In genomic region chr5:100505984-100506670, GRCh38 we compare ENCODE assay signal across 11 cellular contexts. TPM values are rescaled to one million over a fixed set of nuclear protein-coding genes. Genes with fewer than 3 reads are reported as not detected.
DNase-seq lines count a peak whose midpoint lies in the region; ATAC-seq, FAIRE-seq and TF ChIP-seq lines count a peak whose summit lies in the region.
"Had no signal": no experiment of that assay in that cellular context is flagged by ENCODE, and none has a peak within 500 bp of the region (broad histone marks: within the 10 kb centered on the region; RNA-seq: fewer than 3 reads in every experiment).

No MANE protein-coding gene starts in this region.

- no peak for FAIRE-seq in RCC 7860 (lab: Jason Lieb, UNC)

- H3K9me3 ChIP-seq in fibroblast of lung (ENCODE audit: control insufficient read depth, insufficient read depth, low read depth, low read length) (no peaks in the 10 kb centered on the region), skeletal muscle satellite cell (replicated peaks; ENCODE audit: low read length) (no peaks in the 10 kb centered on the region)

- no peaks in the 10 kb centered on the region for H4K20me1 ChIP-seq in fibroblast of lung (ENCODE audit: control insufficient read depth, extremely low read depth, insufficient read depth, low read length)

- H2AFZ ChIP-seq in fibroblast of lung (ENCODE audit: low read length) = no peak overlapping the region

- H3K27ac ChIP-seq in fibroblast of lung (ENCODE audit: insufficient read depth, low read length) = no peak overlapping the region

- no peaks in the 10 kb centered on the region for H3K4me1 ChIP-seq in fibroblast of lung (ENCODE audit: control insufficient read depth, extremely low read depth, insufficient read depth, low read length)
- H3K4me1 ChIP-seq in skeletal muscle satellite cell (ENCODE audit: control insufficient read depth, insufficient read depth, low read length) = peaks cover 9% of the 10 kb centered on the region

- DNase-seq in H4 (ENCODE audit: low spot score) (peak; percentile 89), RCC 7860 (ENCODE audit: low spot score) (peak; percentile 5), fibroblast of lung (ENCODE audit: low read depth in 2 of 2) (peak; percentile 87 to 97), NCI-H2171 (lab: John Stamatoyannopoulos, UW) (no peak)
- no peak for DNase-seq in activated CD4-positive, alpha-beta T cell treated with anti-CD3 and anti-CD28 coated beads, Interleukin-2, amount 50 U/mL, for 1 hour
- DNase-seq: activated CD4-positive, alpha-beta T cell treated with anti-CD3 and anti-CD28 coated beads, Interleukin-2, amount 10 ng/mL, durations not matched to agents 24 days and 14 days; hippocampal formation; NCI-H1048 had no signal

- H3K36me3 ChIP-seq in fibroblast of lung (ENCODE audit: control insufficient read depth, insufficient read depth, low read length) (no peaks in the 10 kb centered on the region), skeletal muscle satellite cell (ENCODE audit: insufficient read depth, low read length) (no peaks in the 10 kb centered on the region)

- H3K79me2 ChIP-seq in fibroblast of lung (ENCODE audit: control insufficient read depth, insufficient read depth, low read length) = no peaks in the 10 kb centered on the region

- no peak overlapping the region for H3K4me3 ChIP-seq in fibroblast of lung (replicated peaks in 1 of 4; ENCODE audit: control extremely low read depth in 1 of 4, insufficient read depth in 1 of 4, low read depth in 3 of 4, low read length in 4 of 4)
- H3K4me3 ChIP-seq in skeletal muscle satellite cell (ENCODE audit: low read length) = no peak overlapping the region

- no peak for ATAC-seq in HG03135 (IDR thresholded peaks at IDR 0.05; ENCODE audit: unreplicated experiment)
- ATAC-seq in HG03108 (IDR thresholded peaks at IDR 0.05; ENCODE audit: unreplicated experiment) = no peak

- H3K4me2 ChIP-seq in fibroblast of lung (ENCODE audit: extremely low read depth, insufficient read depth, low read length) (no peak overlapping the region), skeletal muscle satellite cell (ENCODE audit: low read length) (peak overlapping the region; percentile 27)

- H3K9ac ChIP-seq in fibroblast of lung (ENCODE audit: insufficient read depth, low read length) (no peak overlapping the region), skeletal muscle satellite cell (ENCODE audit: low read depth, low read length) (no peak overlapping the region)

- H3K27me3 ChIP-seq in fibroblast of lung (ENCODE audit: control insufficient read depth, insufficient read depth, low read length) = no peaks in the 10 kb centered on the region
- H3K27me3 ChIP-seq in skeletal muscle satellite cell (ENCODE audit: control insufficient read depth, insufficient read depth, low read length) = no peaks in the 10 kb centered on the region

- TF ChIP-seq CTCF in fibroblast of lung (conservative IDR thresholded peaks at IDR 0.05 in 1 of 2, IDR thresholded peaks at IDR 0.05 in 1 of 2; ENCODE audit: low read depth in 1 of 2, low read length in 2 of 2) = peak in 1 of 2 donors; percentile 36

RNA-seq across cellular contexts. Expression of gene FAM174A, which starts 29.0 kb away (rescaled TPM):
- 22.8 and 25.0 TPM in 2 replicates for total RNA-seq in H4 (2014; rRNA removed; shearing (Covaris generic))
- 14.9 and 20.0 TPM in 2 replicates for total RNA-seq in fibroblast of lung
- polyA plus RNA-seq in fibroblast of lung = 7.9 and 9.6 TPM in 2 replicates
- 9.3 and 11.2 TPM in 2 replicates for polyA plus RNA-seq in fibroblast of lung (2012)
- 0.51 and 0.67 TPM in 2 replicates for polyA minus RNA-seq in fibroblast of lung (ENCODE audit: low replicate concordance)
- total RNA-seq in skeletal muscle satellite cell (2012; rRNA removed) = 9.9 and 19.4 TPM in 2 replicates

Comparison
In these comparisons a context has a peak if more than half of its experiments do, and no peak if none do; other contexts are left out.
1. DNase-seq: peak in H4 (single experiment), RCC 7860 (single experiment) and fibroblast of lung (2 of 2); none in activated CD4-positive, alpha-beta T cell treated with anti-CD3 and anti-CD28 coated beads, Interleukin-2, amount 50 U/mL, for 1 hour (single experiment) and NCI-H2171 (single experiment).